In genomic region chr2:179932786-179933185, GRCh38 we compare ENCODE assay signal across 18 cellular contexts.
DNase-seq lines count a peak whose midpoint lies in the region; ATAC-seq, FAIRE-seq and TF ChIP-seq lines count a peak whose summit lies in the region.
"Had no signal": no experiment of that assay in that cellular context is flagged by ENCODE, and none has a peak within 500 bp of the region (broad histone marks: within the 10 kb centered on the region; RNA-seq: fewer than 3 reads in every experiment).

No MANE protein-coding gene starts in this region.

- no peaks in the 10 kb centered on the region for H4K20me1 ChIP-seq in astrocyte (ENCODE audit: insufficient read depth, low read length)

- no peak for ATAC-seq in HG03571 (IDR thresholded peaks at IDR 0.05; ENCODE audit: unreplicated experiment)
- ATAC-seq in HG03469 (IDR thresholded peaks at IDR 0.05; ENCODE audit: unreplicated experiment), result no peak
- ATAC-seq in GM19351 (IDR thresholded peaks at IDR 0.05; ENCODE audit: unreplicated experiment), result no peak
- ATAC-seq: foreskin keratinocyte had no signal

- no peak overlapping the region for H3K4me3 Mint-ChIP-seq in astrocyte (ENCODE audit: unreplicated experiment)
- H3K4me3 Mint-ChIP-seq: CD4-positive, alpha-beta T cell had no signal

- no peak overlapping the region for H2AFZ ChIP-seq in astrocyte (ENCODE audit: low read depth, low read length)
- H2AFZ ChIP-seq: PC-9 had no signal

- peak; percentile 73 for DNase-seq in LNCaP clone FGC (ENCODE audit: low read depth)
- DNase-seq in astrocyte (ENCODE audit: low read depth), result peak; percentile 6
- peak; percentile 4 to 11 for DNase-seq in cardiac muscle cell (ENCODE audit: low read depth in 1 of 2, low spot score in 1 of 2)
- peak; percentile 29 for DNase-seq in prostate gland (ENCODE audit: low spot score)
- DNase-seq in RKO (ENCODE audit: low spot score), result no peak
- DNase-seq: activated CD4-positive, alpha-beta T cell treated with anti-CD3 and anti-CD28 coated beads, Interleukin-2, amount 50 U/mL, for 48 hours; activated naive CD4-positive, alpha-beta T cell treated with Interleukin-2 at 50 U/mL for 16 hours; CD4-positive, alpha-beta T cell; foreskin keratinocyte; KG1; NCI-H1048; NCI-H748 treated with DMSO at 0.1 percent for 48 hours; PC-9; stimulated activated CD4-positive, alpha-beta T cell treated with anti-CD3 and anti-CD28 coated beads, Interleukin-15, amount 100 ng/mL, for 24 hours had no signal

- peaks cover 3% of the 10 kb centered on the region for H3K4me1 Mint-ChIP-seq in astrocyte (ENCODE audit: low read depth, unreplicated experiment)

- H3K9me3 ChIP-seq in astrocyte (ENCODE audit: insufficient read depth, low read depth, low read length), result no peaks in the 10 kb centered on the region
- H3K9me3 ChIP-seq in cardiac muscle cell (ENCODE audit: low read depth), result no peaks in the 10 kb centered on the region
- no peaks in the 10 kb centered on the region for H3K9me3 ChIP-seq in prostate gland

- no peaks in the 10 kb centered on the region for H3K79me2 ChIP-seq in astrocyte (ENCODE audit: insufficient read depth, low read length)

- H3K36me3 ChIP-seq in astrocyte (ENCODE audit: insufficient read depth, low read length) (no peaks in the 10 kb centered on the region), cardiac muscle cell (no peaks in the 10 kb centered on the region), prostate gland (no peaks in the 10 kb centered on the region)

- no peaks in the 10 kb centered on the region for H3K27me3 Mint-ChIP-seq in astrocyte (ENCODE audit: low read depth, unreplicated experiment)
- H3K27me3 Mint-ChIP-seq: CD4-positive, alpha-beta T cell had no signal

- no peak overlapping the region for H3K9ac ChIP-seq in astrocyte (ENCODE audit: low read length)

- WGBS in prostate gland, result 70% methylated on average over 2 of the region's 2 CpGs

- peaks cover 3% of the 10 kb centered on the region for H3K36me3 Mint-ChIP-seq in astrocyte (ENCODE audit: low read depth, unreplicated experiment)

- FAIRE-seq in astrocyte (lab: Jason Lieb, UNC), result no peak
- FAIRE-seq: colon had no signal

- intact Hi-C loops in prostate gland (cut with DNase I), result no loop called here

- H3K27ac Mint-ChIP-seq in astrocyte (ENCODE audit: unreplicated experiment), result no peak overlapping the region
- H3K27ac Mint-ChIP-seq: CD4-positive, alpha-beta T cell had no signal

- H3K4me1 ChIP-seq in astrocyte (ENCODE audit: insufficient read depth, low read length), result no peaks in the 10 kb centered on the region
- H3K4me1 ChIP-seq in cardiac muscle cell (ENCODE audit: low read depth), result peaks cover 9% of the 10 kb centered on the region
- no peaks in the 10 kb centered on the region for H3K4me1 ChIP-seq in prostate gland (replicated peaks)
- H3K4me1 ChIP-seq: foreskin keratinocyte had no signal

- H3K27ac ChIP-seq in astrocyte (ENCODE audit: low read depth, low read length) (no peak overlapping the region), cardiac muscle cell (peak overlapping the region; percentile 12), prostate gland (no peak overlapping the region)
- H3K27ac ChIP-seq: foreskin keratinocyte, PC-9 had no signal

- no peak for TF ChIP-seq CTCF in LNCaP clone FGC (IDR thresholded peaks at IDR 0.05; ENCODE audit: control insufficient read depth, extremely low read depth, insufficient read depth)
- no peak for TF ChIP-seq CTCF in astrocyte (IDR thresholded peaks at IDR 0.05; ENCODE audit: insufficient read depth, low read depth, low read length)
- no peak for TF ChIP-seq CTCF in cardiac muscle cell (IDR thresholded peaks at IDR 0.05; ENCODE audit: low read depth, low read length)
- TF ChIP-seq CTCF in prostate gland (IDR thresholded peaks at IDR 0.05), result no peak

- no peak overlapping the region for H3K4me2 ChIP-seq in astrocyte (ENCODE audit: low read length)
- H3K4me2 ChIP-seq: PC-9 had no signal

- no peak for TF ChIP-seq POLR2A in prostate gland (IDR thresholded peaks at IDR 0.05)

- H3K9me3 Mint-ChIP-seq in astrocyte (ENCODE audit: unreplicated experiment), result peaks cover 12% of the 10 kb centered on the region

- no peaks in the 10 kb centered on the region for H3K27me3 ChIP-seq in astrocyte (ENCODE audit: insufficient read depth, low read length)
- no peaks in the 10 kb centered on the region for H3K27me3 ChIP-seq in cardiac muscle cell
- no peaks in the 10 kb centered on the region for H3K27me3 ChIP-seq in prostate gland (replicated peaks; ENCODE audit: insufficient read depth)
- H3K27me3 ChIP-seq: foreskin keratinocyte had no signal

- H3K4me3 ChIP-seq in LNCaP clone FGC (ENCODE audit: low read depth, low read length) (no peak overlapping the region), astrocyte (ENCODE audit: insufficient read depth, low read depth, low read length) (no peak overlapping the region), cardiac muscle cell (no peak overlapping the region), prostate gland (no peak overlapping the region)
- H3K4me3 ChIP-seq: PC-9 had no signal
